ENCODE assay signal across 23 cellular contexts in the genomic region with DNA sequence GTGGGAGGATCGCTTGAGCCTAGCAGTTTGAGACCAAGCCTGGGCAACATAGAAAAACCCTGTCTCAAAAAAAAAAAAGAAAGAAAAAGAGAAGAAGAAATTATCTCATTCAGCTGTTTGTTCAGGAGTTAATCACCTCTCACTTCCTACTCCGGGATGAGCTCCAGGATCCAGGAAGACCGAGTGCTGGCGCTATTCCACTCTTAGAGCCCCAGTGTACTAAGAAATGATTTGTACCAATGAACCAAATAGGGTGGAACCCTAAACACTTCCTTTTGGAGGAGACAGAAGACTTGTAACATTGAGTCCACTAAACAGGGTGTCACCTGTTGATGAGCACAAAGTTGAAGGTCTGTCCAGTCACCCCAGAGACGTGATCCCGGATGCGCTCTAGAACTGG. TPM values are rescaled to one million over a fixed set of nuclear protein-coding genes. Genes with fewer than 3 reads are reported as not detected.
DNase-seq lines count a peak whose midpoint lies in the region; ATAC-seq and TF ChIP-seq lines count a peak whose summit lies in the region.
"Had no signal": no experiment of that assay in that cellular context is flagged by ENCODE, and none has a peak within 500 bp of the region (broad histone marks: within the 10 kb centered on the region; RNA-seq: fewer than 3 reads in every experiment).

No MANE protein-coding gene starts in this region.

- TF ChIP-seq CTCF in HEK293 (tag by site-specific recombination; IDR thresholded peaks at IDR 0.05) (no peak), nephron (IDR thresholded peaks at IDR 0.05; ENCODE audit: unreplicated experiment in 3 of 3) (no peak), tibial nerve (IDR thresholded peaks at IDR 0.05) (no peak)

- H3K9me3 ChIP-seq in HEK293 (ENCODE audit: control insufficient read depth, insufficient read depth, low read depth, low read length) = no peaks in the 10 kb centered on the region
- no peaks in the 10 kb centered on the region for H3K9me3 ChIP-seq in tibial nerve
- H3K9me3 ChIP-seq: Caco-2 had no signal

- POLR2A ChIA-PET in activated CD4-positive, alpha-beta T cell treated with anti-CD3 and anti-CD28 coated beads, Interleukin-2, amount 10 ng/mL, durations not matched to agents 7 days and 5 days (lab: Charles Lee) = no interaction called here
- POLR2A ChIA-PET in HEK293 (lab: Yijun Ruan, JAX) = no interaction called here

- H3K4me3 Mint-ChIP-seq in activated CD4-positive, alpha-beta T cell treated with anti-CD3 and anti-CD28 coated beads, Interleukin-2, amount 10 ng/mL, durations not matched to agents 7 days and 5 days = no peak overlapping the region
- no peak overlapping the region for H3K4me3 Mint-ChIP-seq in activated T-helper 17 cell treated with anti-CD3 and anti-CD28 coated beads, Interleukin-2, amount 50 U/mL, for 72 hours
- H3K4me3 Mint-ChIP-seq in nephron = peak overlapping the region in 2 of 3 experiments; percentile 19 to 37
- H3K4me3 Mint-ChIP-seq: CD14-positive monocyte had no signal

- H3K36me3 Mint-ChIP-seq in activated CD4-positive, alpha-beta T cell treated with anti-CD3 and anti-CD28 coated beads, Interleukin-2, amount 10 ng/mL, durations not matched to agents 7 days and 5 days (ENCODE audit: low read depth) = peaks cover 19% of the 10 kb centered on the region
- H3K36me3 Mint-ChIP-seq in activated T-helper 17 cell treated with anti-CD3 and anti-CD28 coated beads, Interleukin-2, amount 50 U/mL, for 72 hours (ENCODE audit: low read depth) = peaks cover 55% of the 10 kb centered on the region
- peaks cover 41% of the 10 kb centered on the region for H3K36me3 Mint-ChIP-seq in nephron (ENCODE audit: low read depth)

- peaks cover 37% of the 10 kb centered on the region for H3K4me1 Mint-ChIP-seq in activated CD4-positive, alpha-beta T cell treated with anti-CD3 and anti-CD28 coated beads, Interleukin-2, amount 10 ng/mL, durations not matched to agents 7 days and 5 days
- H3K4me1 Mint-ChIP-seq in activated T-helper 17 cell treated with anti-CD3 and anti-CD28 coated beads, Interleukin-2, amount 50 U/mL, for 72 hours = peaks cover 12% of the 10 kb centered on the region
- H3K4me1 Mint-ChIP-seq in nephron = peaks cover 21% of the 10 kb centered on the region

- CTCF ChIA-PET in activated CD4-positive, alpha-beta T cell treated with anti-CD3 and anti-CD28 coated beads, Interleukin-2, amount 10 ng/mL, durations not matched to agents 7 days and 5 days (lab: Charles Lee) = interaction anchor here (0.6 kb wide), 1 partner anchor 12 kb away, joined by 3 read pairs; no protein-coding TSS in a partner anchor
- CTCF ChIA-PET in HEK293 (lab: Yijun Ruan, JAX) = interaction anchor here (0.7 kb wide), 1 partner anchor 948 kb away, joined by 3 read pairs; no protein-coding TSS in a partner anchor

- H3K27ac Mint-ChIP-seq in activated CD4-positive, alpha-beta T cell treated with anti-CD3 and anti-CD28 coated beads, Interleukin-2, amount 10 ng/mL, durations not matched to agents 7 days and 5 days = peak overlapping the region; percentile 36
- H3K27ac Mint-ChIP-seq in activated T-helper 17 cell treated with anti-CD3 and anti-CD28 coated beads, Interleukin-2, amount 50 U/mL, for 72 hours = peak overlapping the region; percentile 47
- no peak overlapping the region for H3K27ac Mint-ChIP-seq in nephron

- H3K27me3 Mint-ChIP-seq in activated CD4-positive, alpha-beta T cell treated with anti-CD3 and anti-CD28 coated beads, Interleukin-2, amount 10 ng/mL, durations not matched to agents 7 days and 5 days = no peaks in the 10 kb centered on the region
- H3K27me3 Mint-ChIP-seq in activated T-helper 17 cell treated with anti-CD3 and anti-CD28 coated beads, Interleukin-2, amount 50 U/mL, for 72 hours = no peaks in the 10 kb centered on the region
- no peaks in the 10 kb centered on the region for H3K27me3 Mint-ChIP-seq in nephron (ENCODE audit: low read depth)

- H3K27ac ChIP-seq in HEK293 (ENCODE audit: extremely low read depth, low read depth, low read length) (no peak overlapping the region), tibial nerve (no peak overlapping the region)
- H3K27ac ChIP-seq: 22Rv1 had no signal

- H3K4me3 ChIP-seq in HEK293 (ENCODE audit: low read depth, low read length) = no peak overlapping the region
- no peak overlapping the region for H3K4me3 ChIP-seq in tibial nerve
- H3K4me3 ChIP-seq: GM23248 had no signal

- TF ChIP-seq POLR2A in tibial nerve (IDR thresholded peaks at IDR 0.05) = no peak

- no peaks in the 10 kb centered on the region for H3K9me3 Mint-ChIP-seq in activated CD4-positive, alpha-beta T cell treated with anti-CD3 and anti-CD28 coated beads, Interleukin-2, amount 10 ng/mL, durations not matched to agents 7 days and 5 days
- H3K9me3 Mint-ChIP-seq in activated T-helper 17 cell treated with anti-CD3 and anti-CD28 coated beads, Interleukin-2, amount 50 U/mL, for 72 hours = no peaks in the 10 kb centered on the region
- no peaks in the 10 kb centered on the region for H3K9me3 Mint-ChIP-seq in nephron

- no peak for ATAC-seq in activated T-helper 17 cell treated with anti-CD3 and anti-CD28 coated beads, Interleukin-2, amount 50 U/mL, for 72 hours (replicated peaks)
- ATAC-seq: HCT116 had no signal

- TF ChIP-seq EP300 in tibial nerve (IDR thresholded peaks at IDR 0.05) = no peak

- WGBS in tibial nerve, 2 donors = 82 to 83% methylated on average over 7 of the region's 7 CpGs

- no peak for DNase-seq in activated CD4-positive, alpha-beta T cell treated with anti-CD3 and anti-CD28 coated beads, Interleukin-2, amount 10 ng/mL, durations not matched to agents 7 days and 5 days
- no peak for DNase-seq in activated CD4-positive, alpha-beta T cell treated with anti-CD3 and anti-CD28 coated beads for 48 hours
- no peak for DNase-seq in cortex of kidney (lab: John Stamatoyannopoulos, UW)
- DNase-seq in cerebellum (ENCODE audit: low spot score) = no peak
- DNase-seq in tibial nerve (ENCODE audit: low spot score in 2 of 2) = no peak
- DNase-seq: AML-193, Caco-2, DMS153, GF-D8, GM23248, NCI-H1105 treated with DMSO at 0.1 percent for 48 hours, NCI-H1694, NCI-H2081 treated with DMSO at 0.1 percent for 48 hours, NCI-H510A, NCI-H748 treated with DMSO at 0.1 percent for 48 hours, RPMI8226, SIG-M5 had no signal

- no peaks in the 10 kb centered on the region for H3K4me1 ChIP-seq in HEK293 (ENCODE audit: control insufficient read depth, insufficient read depth, low read length)
- peaks cover 0 to 24% (median 17%) of the 10 kb centered on the region in 4 donors for H3K4me1 ChIP-seq in tibial nerve
- H3K4me1 ChIP-seq: Caco-2 had no signal

- H3K27me3 ChIP-seq in tibial nerve = no peaks in the 10 kb centered on the region

- H3K36me3 ChIP-seq in HEK293 (ENCODE audit: control insufficient read depth in 2 of 2, insufficient read depth in 1 of 2, low read length in 2 of 2) (peaks cover 23 to 63% of the 10 kb centered on the region in 2 experiments), tibial nerve (peaks cover 0 to 70% (median 10%) of the 10 kb centered on the region in 3 donors)

TF ChIP-seq in HEK293, 187 proteins besides CTCF, POLR2A, EP300 and RAD21:
- TF ChIP-seq KLF1 (tag by site-specific recombination; IDR thresholded peaks at IDR 0.05) = no peak
- TF ChIP-seq, protein P1, sequence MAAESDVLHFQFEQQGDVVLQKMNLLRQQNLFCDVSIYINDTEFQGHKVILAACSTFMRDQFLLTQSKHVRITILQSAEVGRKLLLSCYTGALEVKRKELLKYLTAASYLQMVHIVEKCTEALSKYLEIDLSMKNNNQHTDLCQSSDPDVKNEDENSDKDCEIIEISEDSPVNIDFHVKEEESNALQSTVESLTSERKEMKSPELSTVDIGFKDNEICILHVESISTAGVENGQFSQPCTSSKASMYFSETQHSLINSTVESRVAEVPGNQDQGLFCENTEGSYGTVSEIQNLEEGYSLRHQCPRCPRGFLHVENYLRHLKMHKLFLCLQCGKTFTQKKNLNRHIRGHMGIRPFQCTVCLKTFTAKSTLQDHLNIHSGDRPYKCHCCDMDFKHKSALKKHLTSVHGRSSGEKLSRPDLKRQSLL (tag by site-specific recombination; IDR thresholded peaks at IDR 0.05) = peak; percentile 52
- TF ChIP-seq SCRT2 (tag by site-specific recombination; IDR thresholded peaks at IDR 0.05) = peak; percentile 84
- no peak for TF ChIP-seq ZNF510 (tag by site-specific recombination; IDR thresholded peaks at IDR 0.05; ENCODE audit: insufficient replicate concordance)
- TF ChIP-seq ZNF624 (tag by site-specific recombination; IDR thresholded peaks at IDR 0.05) = no peak

RNA-seq across cellular contexts. Expression of a gene that starts 3.6 kb away (rescaled TPM):
- 10 to 100 TPM in 1 of 2 experiments, 1 to 10 TPM in 1; 10.0 to 13.0 TPM for total RNA-seq in activated CD4-positive, alpha-beta T cell treated with anti-CD3 and anti-CD28 coated beads, Interleukin-2, amount 10 ng/mL, durations not matched to agents 7 days and 5 days
- total RNA-seq in activated T-helper 17 cell treated with anti-CD3 and anti-CD28 coated beads, Interleukin-2, amount 50 U/mL, for 72 hours = 10 to 100 TPM; 16.2 to 25.9 TPM
- total RNA-seq in cerebellum (15.9 TPM), tibial nerve (10 to 100 TPM in 3 of 4 donors, 1 to 10 TPM in 1; 9.2 to 41.4 (median 17.5) TPM)

RNA-seq across cellular contexts. Expression of a gene that starts 7.7 kb away (rescaled TPM):
- total RNA-seq in activated CD4-positive, alpha-beta T cell treated with anti-CD3 and anti-CD28 coated beads, Interleukin-2, amount 10 ng/mL, durations not matched to agents 7 days and 5 days = 10 to 100 TPM; 40.2 to 45.2 TPM
- 10 to 100 TPM; 48.3 to 85.7 TPM for total RNA-seq in activated T-helper 17 cell treated with anti-CD3 and anti-CD28 coated beads, Interleukin-2, amount 50 U/mL, for 72 hours
- 22.5 TPM for total RNA-seq in cerebellum
- 10 to 100 TPM; 17.4 to 26.9 (median 21.3) TPM for total RNA-seq in tibial nerve

RNA-seq across cellular contexts. Expression of a gene that starts 26.7 kb away (rescaled TPM):
- 10 to 100 TPM; 10.3 to 13.3 TPM for total RNA-seq in activated CD4-positive, alpha-beta T cell treated with anti-CD3 and anti-CD28 coated beads, Interleukin-2, amount 10 ng/mL, durations not matched to agents 7 days and 5 days
- 10 to 100 TPM in 1 of 2 donors, 1 to 10 TPM in 1; 7.4 to 17.3 TPM for total RNA-seq in activated T-helper 17 cell treated with anti-CD3 and anti-CD28 coated beads, Interleukin-2, amount 50 U/mL, for 72 hours
- total RNA-seq in cerebellum = 12.3 TPM
- total RNA-seq in tibial nerve = 100 to 1,000 TPM; 402 to 560 (median 525) TPM

RNA-seq across cellular contexts. Expression of a gene that starts 37.3 kb away (rescaled TPM):
- 1 to 10 TPM; 5.5 to 7.2 TPM for total RNA-seq in activated CD4-positive, alpha-beta T cell treated with anti-CD3 and anti-CD28 coated beads, Interleukin-2, amount 10 ng/mL, durations not matched to agents 7 days and 5 days
- 10 to 100 TPM in 1 of 2 donors, 1 to 10 TPM in 1; 8.5 to 11.6 TPM for total RNA-seq in activated T-helper 17 cell treated with anti-CD3 and anti-CD28 coated beads, Interleukin-2, amount 50 U/mL, for 72 hours
- total RNA-seq in cerebellum (21.3 TPM), tibial nerve (10 to 100 TPM; 12.0 to 38.8 (median 20.8) TPM)

Comparison
In these comparisons a context has a peak if more than half of its experiments do, and no peak if none do; other contexts are left out.
1. H3K27ac Mint-ChIP-seq: peak in activated CD4-positive, alpha-beta T cell treated with anti-CD3 and anti-CD28 coated beads, Interleukin-2, amount 10 ng/mL, durations not matched to agents 7 days and 5 days (single experiment) and activated T-helper 17 cell treated with anti-CD3 and anti-CD28 coated beads, Interleukin-2, amount 50 U/mL, for 72 hours (single experiment); none in nephron (0 of 3).
2. H3K4me3 Mint-ChIP-seq: peak in nephron (2 of 3); none in activated CD4-positive, alpha-beta T cell treated with anti-CD3 and anti-CD28 coated beads, Interleukin-2, amount 10 ng/mL, durations not matched to agents 7 days and 5 days (single experiment) and activated T-helper 17 cell treated with anti-CD3 and anti-CD28 coated beads, Interleukin-2, amount 50 U/mL, for 72 hours (single experiment).
3. RNA of a gene that starts 26.7 kb away (total RNA-seq): 402 to 560 TPM in tibial nerve; 7.4 to 17.3 TPM in activated T-helper 17 cell treated with anti-CD3 and anti-CD28 coated beads, Interleukin-2, amount 50 U/mL, for 72 hours, 10.3 to 13.3 TPM in activated CD4-positive, alpha-beta T cell treated with anti-CD3 and anti-CD28 coated beads, Interleukin-2, amount 10 ng/mL, durations not matched to agents 7 days and 5 days and 12.3 TPM in cerebellum (single experiment); every median in the first group is over 10 times any median in the second.